Comparison of ENCODE assay signal across 18 cellular contexts in genomic region chr5:34751807-34752736, GRCh38.
DNase-seq lines count a peak whose midpoint lies in the region; TF ChIP-seq lines count a peak whose summit lies in the region.
"Had no signal": no experiment of that assay in that cellular context is flagged by ENCODE, and none has a peak within 500 bp of the region (broad histone marks: within the 10 kb centered on the region; RNA-seq: fewer than 3 reads in every experiment).

No MANE protein-coding gene starts in this region.

- CTCF ChIA-PET in A673 (lab: Charles Lee), result no interaction called here

- H2BK5ac ChIP-seq in mesendoderm (ENCODE audit: low read length), result no peak overlapping the region

- no peak overlapping the region for H2AK5ac ChIP-seq in mesendoderm (ENCODE audit: low read length)

- H3K79me2 ChIP-seq in mesendoderm (ENCODE audit: control insufficient read depth, insufficient read depth, low read length), result peaks cover 18% of the 10 kb centered on the region

- H3K56ac ChIP-seq in mesendoderm (ENCODE audit: low read length), result no peak overlapping the region

- H3K4me2 ChIP-seq in mesendoderm (ENCODE audit: low read length), result no peak overlapping the region

- no peak overlapping the region for H3K4ac ChIP-seq in mesendoderm (ENCODE audit: low read depth, low read length)

- DNase-seq in A673 (ENCODE audit: low spot score) (peak; percentile 76), HT-29 (ENCODE audit: low spot score) (peak; percentile 27), mesendoderm (no peak), EL (no peak), islet precursor cell (no peak), mesenteric fat pad (ENCODE audit: low spot score) (no peak), COLO668 (lab: John Stamatoyannopoulos, UW; ENCODE audit: unreplicated experiment) (no peak)
- DNase-seq: activated CD4-positive, alpha-beta memory T cell treated with anti-CD3 and anti-CD28 coated beads for 36 hours; activated naive CD4-positive, alpha-beta T cell treated with anti-CD3 and anti-CD28 coated beads, Interleukin-2, amount 50 U/mL, for 16 hours; activated T-cell treated with anti-CD3 and anti-CD28 coated beads, Interleukin-2, amount 50 U/mL, for 24 hours; hypothalamus; Kasumi-1; NCI-H1417; stimulated activated CD4-positive, alpha-beta T cell treated with anti-CD3 and anti-CD28 coated beads, Interleukin-4, amount 100 ng/mL, for 1 hour; T-cell had no signal

- no peak overlapping the region for H4K5ac ChIP-seq in mesendoderm (ENCODE audit: low read length)

- H2BK15ac ChIP-seq in mesendoderm (replicated peaks; ENCODE audit: low read depth), result no peak overlapping the region

- H4K8ac ChIP-seq in mesendoderm (ENCODE audit: low read depth, low read length), result peak overlapping the region; percentile 56

- no peak overlapping the region for H3K18ac ChIP-seq in mesendoderm (ENCODE audit: low read length)

- H3K4me1 ChIP-seq in A673 (ENCODE audit: insufficient read depth, low read length, poor library complexity, severe bottlenecking) (peaks cover 11% of the 10 kb centered on the region), mesendoderm (ENCODE audit: control insufficient read depth, low read depth, low read length) (no peaks in the 10 kb centered on the region)

- no peaks in the 10 kb centered on the region for H3K36me3 ChIP-seq in A673 (ENCODE audit: insufficient read depth, low read length, poor library complexity, severe bottlenecking)
- no peaks in the 10 kb centered on the region for H3K36me3 ChIP-seq in mesendoderm (ENCODE audit: control insufficient read depth, insufficient read depth, low read length)
- H3K36me3 ChIP-seq: ascending aorta had no signal

- H3K23ac ChIP-seq in mesendoderm (ENCODE audit: low read length), result no peak overlapping the region

- no peak for TF ChIP-seq CTCF in A673 (conservative IDR thresholded peaks at IDR 0.05; ENCODE audit: low read depth, low read length)
- TF ChIP-seq CTCF in VCaP (conservative IDR thresholded peaks at IDR 0.05), result no peak

- POLR2A ChIA-PET in A673 (lab: Charles Lee; ENCODE audit: low non-redundant PET), result interaction anchor here (0.7 kb wide), 1 partner anchor 112 kb away, joined by 3 read pairs; no protein-coding TSS in a partner anchor

- H3K27ac ChIP-seq in A673 (ENCODE audit: low read depth, low read length, poor library complexity, severe bottlenecking), result peak overlapping the region; percentile 1
- peak overlapping the region; percentile 74 for H3K27ac ChIP-seq in VCaP
- H3K27ac ChIP-seq in mesendoderm (ENCODE audit: low read depth, low read length), result no peak overlapping the region
- H3K27ac ChIP-seq: ascending aorta, RWPE1 had no signal

- H2BK120ac ChIP-seq in mesendoderm (ENCODE audit: low read depth, low read length), result no peak overlapping the region

- no CpG with 5 or more reads among the region's 15 CpGs for WGBS in mesendoderm (ENCODE audit: extremely low coverage, insufficient coverage, low lambda C conversion rate)

- H3K27me3 ChIP-seq in A673 (replicated peaks; ENCODE audit: insufficient read depth, low read depth, low read length, poor library complexity) (no peaks in the 10 kb centered on the region), mesendoderm (ENCODE audit: insufficient read depth, low read length, poor library complexity) (no peaks in the 10 kb centered on the region)
- H3K27me3 ChIP-seq: ascending aorta had no signal

- H3K79me1 ChIP-seq in mesendoderm (ENCODE audit: low read length), result peaks cover 13% of the 10 kb centered on the region

- intact Hi-C loops in A673 (cut with micrococcal nuclease; ENCODE audit: unreplicated experiment), result no loop called here

- BruUV-seq in A673 (replicated peaks; lab: Mats Ljungman, UMichigan), result no TSS peak

- H3K4me3 ChIP-seq in A673 (ENCODE audit: low read depth, low read length, poor library complexity, severe bottlenecking), result no peak overlapping the region
- no peak overlapping the region for H3K4me3 ChIP-seq in mesendoderm (ENCODE audit: low read length)
- H3K4me3 ChIP-seq: ascending aorta had no signal

- H3K9ac ChIP-seq in mesendoderm (ENCODE audit: low read length), result no peak overlapping the region

- no peaks in the 10 kb centered on the region for H3K9me3 ChIP-seq in A673 (ENCODE audit: low read depth, low read length, poor library complexity, severe bottlenecking)
- H3K9me3 ChIP-seq: ascending aorta had no signal

Comparison
In these comparisons a context has a peak if more than half of its experiments do, and no peak if none do; other contexts are left out.
1. DNase-seq: peak in A673 (single experiment) and HT-29 (single experiment); none in mesendoderm (single experiment), EL (single experiment), islet precursor cell (single experiment), mesenteric fat pad (single experiment) and COLO668 (single experiment).